Comparison of ENCODE assay signal across 8 cellular contexts in the genomic region with DNA sequence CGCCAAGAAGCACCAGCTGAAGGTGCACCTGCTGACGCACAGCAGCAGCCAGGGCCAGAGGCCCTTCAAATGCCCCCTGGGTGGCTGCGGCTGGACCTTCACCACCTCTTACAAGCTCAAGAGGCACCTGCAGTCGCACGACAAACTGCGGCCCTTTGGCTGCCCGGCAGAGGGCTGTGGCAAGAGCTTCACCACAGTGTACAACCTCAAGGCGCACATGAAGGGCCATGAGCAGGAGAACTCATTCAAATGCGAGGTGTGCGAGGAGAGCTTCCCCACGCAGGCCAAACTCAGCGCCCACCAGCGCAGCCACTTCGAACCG. TPM values are rescaled to one million over a fixed set of nuclear protein-coding genes. Genes with fewer than 3 reads are reported as not detected.
DNase-seq lines count a peak whose midpoint lies in the region; ATAC-seq, FAIRE-seq and TF ChIP-seq lines count a peak whose summit lies in the region.
"Not testable (repeated sequence)": the region's sequence is repeated elsewhere in the genome, so short reads cannot be mapped to it uniquely, and the experiment has no call there.

No MANE protein-coding gene starts in this region.

- H3K9me3 ChIP-seq in iPS-18c (ENCODE audit: control insufficient read depth, insufficient read depth, low read length); prostate gland: not testable (repeated sequence)

- peaks cover 16% of the 10 kb centered on the region for H3K36me3 Mint-ChIP-seq in T-helper 2 cell treated with Interferon-gamma antibody and Interleukin-4, amounts not matched to agents 5 μg/mL and 100 μg/mL, for 36 hours (ENCODE audit: low read depth)

- H3K27me3 Mint-ChIP-seq in T-helper 2 cell treated with Interferon-gamma antibody and Interleukin-4, amounts not matched to agents 5 μg/mL and 100 μg/mL, for 36 hours (ENCODE audit: low read depth) = not testable (repeated sequence)

- TF ChIP-seq CTCF in bronchial epithelial cell (IDR thresholded peaks at IDR 0.05; ENCODE audit: insufficient read depth, low read length, severe bottlenecking) = peak; percentile 19
- not testable (repeated sequence) for TF ChIP-seq CTCF in prostate gland (IDR thresholded peaks at IDR 0.05)

- not testable (repeated sequence) for H3K9me3 Mint-ChIP-seq in T-helper 2 cell treated with Interferon-gamma antibody and Interleukin-4, amounts not matched to agents 5 μg/mL and 100 μg/mL, for 36 hours

- H3K36me3 ChIP-seq in bronchial epithelial cell (ENCODE audit: control insufficient read depth, insufficient read depth, low read length); prostate gland: not testable (repeated sequence)

- in situ Hi-C loops in ACHN (cut with HindIII; ENCODE audit: low pct_ligation_motif_present, low pct_unique_long_range_greater_than_20kb, low sequenced_read_pairs) = not testable (repeated sequence)

- H3K4me3 Mint-ChIP-seq in T-helper 2 cell treated with Interferon-gamma antibody and Interleukin-4, amounts not matched to agents 5 μg/mL and 100 μg/mL, for 36 hours = peak overlapping the region; percentile 61

- ATAC-seq in GM18858 (IDR thresholded peaks at IDR 0.05; ENCODE audit: unreplicated experiment) = peak; percentile 39
- ATAC-seq in HG02870 (IDR thresholded peaks at IDR 0.05; ENCODE audit: unreplicated experiment) = peak; percentile 43

- not testable (repeated sequence) for H3K27ac Mint-ChIP-seq in T-helper 2 cell treated with Interferon-gamma antibody and Interleukin-4, amounts not matched to agents 5 μg/mL and 100 μg/mL, for 36 hours

- intact Hi-C loops in prostate gland (cut with DNase I) = loop anchor here (10.0 kb wide), 2 partner anchors 312 to 1028 kb away; partner anchors contain the start of gene UBQLN2

- H3K27me3 ChIP-seq in bronchial epithelial cell (ENCODE audit: control insufficient read depth, insufficient read depth, low read length); prostate gland (replicated peaks; ENCODE audit: insufficient read depth): not testable (repeated sequence)

- not testable (repeated sequence) for TF ChIP-seq POLR2A in prostate gland (IDR thresholded peaks at IDR 0.05)

- not testable (repeated sequence) for H3K4me1 ChIP-seq in prostate gland (replicated peaks)

- no CpG with 5 or more reads among the region's 15 CpGs for WGBS in prostate gland

- DNase-seq in ACHN (peak; percentile 50), NCI-H1092 (lab: John Stamatoyannopoulos, UW) (peak; percentile 51), prostate gland (ENCODE audit: low spot score) (peak; percentile 8)
- peak; percentile 30 for DNase-seq in T-helper 2 cell treated with Interferon-gamma antibody and Interleukin-4, amounts not matched to agents 5 μg/mL and 100 μg/mL, for 36 hours (ENCODE audit: low spot score)
- DNase-seq in bronchial epithelial cell (ENCODE audit: low read depth) = not testable (repeated sequence)

- H3K4me3 ChIP-seq in bronchial epithelial cell (ENCODE audit: low read depth, low read length) (peak overlapping the region; percentile 49), iPS-18c (ENCODE audit: insufficient read depth, low read depth, low read length) (peak overlapping the region; percentile 52), prostate gland (peak overlapping the region; percentile 46 to 49)

- peak; percentile 92 for FAIRE-seq in bronchial epithelial cell (lab: Jason Lieb, UNC)

- peaks cover 22% of the 10 kb centered on the region for H3K4me1 Mint-ChIP-seq in T-helper 2 cell treated with Interferon-gamma antibody and Interleukin-4, amounts not matched to agents 5 μg/mL and 100 μg/mL, for 36 hours (ENCODE audit: low read depth)

- peak overlapping the region; percentile 89 to 90 for H3K27ac ChIP-seq in prostate gland

RNA-seq across cellular contexts. Expression of gene ZXDB, which starts 1.0 kb away (rescaled TPM):
- total RNA-seq in bronchial epithelial cell (11.1 and 17.9 TPM in 2 replicates), prostate gland (10 to 100 TPM; 10.7 to 14.4 TPM)
